12 cellular contexts compared by ENCODE assay signal in the genomic region with DNA sequence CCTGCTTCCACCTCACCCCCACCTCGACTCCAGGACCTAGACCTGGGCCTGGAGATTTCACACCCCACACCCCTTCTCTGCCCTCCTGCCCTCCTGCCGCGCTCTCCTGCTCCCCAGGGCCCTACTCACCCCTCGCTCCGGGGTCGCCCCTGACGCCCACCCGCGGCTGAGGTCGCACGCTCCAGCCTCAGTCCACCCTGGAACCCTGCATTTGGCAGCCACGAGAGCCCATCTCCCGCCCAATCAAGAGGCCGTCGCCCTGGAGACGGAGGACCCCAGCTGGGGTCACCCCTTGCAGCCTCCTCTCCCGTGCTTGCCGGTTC. TPM values are rescaled to one million over a fixed set of nuclear protein-coding genes. Genes with fewer than 3 reads are reported as not detected.
DNase-seq lines count a peak whose midpoint lies in the region; ATAC-seq and TF ChIP-seq lines count a peak whose summit lies in the region.
"Had no signal": no experiment of that assay in that cellular context is flagged by ENCODE, and none has a peak within 500 bp of the region (broad histone marks: within the 10 kb centered on the region; RNA-seq: fewer than 3 reads in every experiment).

No MANE protein-coding gene starts in this region.

- no peak for TF ChIP-seq CTCF in epithelial cell of proximal tubule (conservative IDR thresholded peaks at IDR 0.05; ENCODE audit: low read depth, low read length)
- no peak for TF ChIP-seq CTCF in neural progenitor cell (IDR thresholded peaks at IDR 0.05)

- DNase-seq in NT2/D1 (ENCODE audit: low read depth, low spot score) (no peak), epithelial cell of proximal tubule (ENCODE audit: low read depth) (no peak), neural progenitor cell (ENCODE audit: low spot score) (no peak), GDM1 (lab: John Stamatoyannopoulos, UW) (no peak), LoVo (ENCODE audit: low spot score) (no peak), KG1 (lab: John Stamatoyannopoulos, UW) (no peak)

- peak overlapping the region; percentile 72 for H3K4me3 ChIP-seq in NT2/D1 (ENCODE audit: insufficient read length, low read depth)
- peak overlapping the region; percentile 55 for H3K4me3 ChIP-seq in epithelial cell of proximal tubule (ENCODE audit: low read depth, low read length)
- H3K4me3 ChIP-seq in neural progenitor cell, result peak overlapping the region; percentile 84
- H3K4me3 ChIP-seq: right atrium auricular region had no signal

- peak overlapping the region; percentile 89 for H3K4me2 ChIP-seq in neural progenitor cell

- peaks cover 30% of the 10 kb centered on the region for H3K27me3 Mint-ChIP-seq in neural progenitor cell (ENCODE audit: insufficient read depth, low read depth)

- peaks cover 5% of the 10 kb centered on the region for H3K9me3 Mint-ChIP-seq in neural progenitor cell

- ATAC-seq in HG02571 (IDR thresholded peaks at IDR 0.05; ENCODE audit: unreplicated experiment), result no peak

- peak overlapping the region; percentile 91 for H3K4me3 Mint-ChIP-seq in neural progenitor cell

- H3K4me1 Mint-ChIP-seq in neural progenitor cell, result peaks cover 11% of the 10 kb centered on the region

- peaks cover 2% of the 10 kb centered on the region for H3K36me3 Mint-ChIP-seq in neural progenitor cell

- no peaks in the 10 kb centered on the region for H3K79me2 ChIP-seq in neural progenitor cell (ENCODE audit: low read depth)

- peak overlapping the region; percentile 61 for H3K9ac ChIP-seq in ES-I3 (ENCODE audit: low read depth, low read length)
- H3K9ac ChIP-seq in NT2/D1 (ENCODE audit: insufficient read length, low read depth), result peak overlapping the region; percentile 72
- H3K9ac ChIP-seq in neural progenitor cell, result no peak overlapping the region

- H3K27ac ChIP-seq in neural progenitor cell, result no peak overlapping the region
- H3K27ac ChIP-seq: C4-2B, epithelial cell of prostate, right atrium auricular region, SK-N-MC had no signal

- H3F3A ChIP-seq in neural progenitor cell (ENCODE audit: low read depth), result peaks cover 11% of the 10 kb centered on the region

- no peak overlapping the region for H3K27ac Mint-ChIP-seq in neural progenitor cell

- H3K9me3 ChIP-seq in ES-I3 (ENCODE audit: control insufficient read depth, insufficient read depth, low read length) (no peaks in the 10 kb centered on the region), NT2/D1 (ENCODE audit: insufficient read depth, low read length) (no peaks in the 10 kb centered on the region), neural progenitor cell (ENCODE audit: low read depth) (no peaks in the 10 kb centered on the region)

- peaks cover 6% of the 10 kb centered on the region for H4K20me1 ChIP-seq in neural progenitor cell (ENCODE audit: low read depth)

- H3K36me3 ChIP-seq in ES-I3 (ENCODE audit: insufficient read depth, low read length) (no peaks in the 10 kb centered on the region), NT2/D1 (ENCODE audit: insufficient read depth, insufficient read length, low read length) (no peaks in the 10 kb centered on the region), neural progenitor cell (no peaks in the 10 kb centered on the region)
- H3K36me3 ChIP-seq: right atrium auricular region had no signal

- H3K27me3 ChIP-seq in NT2/D1 (ENCODE audit: insufficient read depth, insufficient read length) (peaks cover 27% of the 10 kb centered on the region), neural progenitor cell (peaks cover 52% of the 10 kb centered on the region)

- H2AFZ ChIP-seq in neural progenitor cell (replicated peaks), result peak overlapping the region; percentile 87

- H3K4me1 ChIP-seq in ES-I3 (ENCODE audit: insufficient read depth, low read length) (no peaks in the 10 kb centered on the region), NT2/D1 (ENCODE audit: insufficient read depth, insufficient read length) (no peaks in the 10 kb centered on the region), neural progenitor cell (no peaks in the 10 kb centered on the region)
- H3K4me1 ChIP-seq: right atrium auricular region had no signal

RNA-seq across cellular contexts. Expression of gene TLE7, which starts 16.1 kb away (rescaled TPM):
- total RNA-seq in epithelial cell of proximal tubule (not detected in 2 replicates), neural progenitor cell (ENCODE audit: low replicate concordance) (not detected in 2 replicates)
- total RNA-seq: right atrium auricular region had no signal

RNA-seq across cellular contexts. Expression of gene ZNF23, which starts 36.3 kb away (rescaled TPM):
- 4.7 and 5.9 TPM in 2 replicates for total RNA-seq in epithelial cell of proximal tubule
- 13.8 and 18.2 TPM in 2 replicates for total RNA-seq in neural progenitor cell (ENCODE audit: low replicate concordance)
